ENCODE assay signal across 26 cellular contexts in the genomic region with DNA sequence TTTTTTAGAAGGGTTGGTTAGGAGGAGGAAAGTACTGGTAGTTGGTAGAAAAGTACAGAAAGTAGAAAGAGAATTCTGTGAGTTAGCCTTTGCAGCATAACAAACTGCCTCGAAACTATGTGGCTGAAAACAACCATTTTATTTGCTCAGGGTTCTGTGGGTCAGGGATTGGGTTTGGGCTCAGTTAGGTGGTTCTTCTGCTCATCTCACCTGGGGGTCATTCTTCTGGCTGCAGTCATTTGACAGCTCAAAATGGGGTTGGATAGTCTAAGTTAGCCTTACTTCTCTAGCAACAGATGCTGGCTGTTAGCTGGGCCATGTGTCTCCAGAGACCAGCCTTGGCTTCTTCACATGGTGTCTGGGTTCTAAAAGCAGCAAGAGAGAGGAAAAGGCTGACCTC.
DNase-seq lines count a peak whose midpoint lies in the region; ATAC-seq and TF ChIP-seq lines count a peak whose summit lies in the region.
"Had no signal": no experiment of that assay in that cellular context is flagged by ENCODE, and none has a peak within 500 bp of the region (broad histone marks: within the 10 kb centered on the region; RNA-seq: fewer than 3 reads in every experiment).

No MANE protein-coding gene starts in this region.

- H3K27me3 ChIP-seq in muscle layer of duodenum (ENCODE audit: low read depth, low read length) (no peaks in the 10 kb centered on the region), thoracic aorta (replicated peaks; ENCODE audit: insufficient read depth) (no peaks in the 10 kb centered on the region), body of pancreas (no peaks in the 10 kb centered on the region)

- H3K4me1 ChIP-seq in muscle layer of duodenum (ENCODE audit: control insufficient read depth in 1 of 2, insufficient read depth in 2 of 2, low read length in 2 of 2), result peaks cover 0 to 19% of the 10 kb centered on the region in 2 donors
- peaks cover 15 to 28% of the 10 kb centered on the region in 2 donors for H3K4me1 ChIP-seq in thoracic aorta (ENCODE audit: control insufficient read depth in 1 of 2, low read depth in 2 of 2)
- H3K4me1 ChIP-seq in body of pancreas, result peaks cover 13% of the 10 kb centered on the region

- no peaks in the 10 kb centered on the region for H3K36me3 Mint-ChIP-seq in dendritic cell treated with granulocyte-macrophage colony-stimulating factor and Interleukin-4, amounts not matched to agents 40 ng/mL and 50 ng/mL, for 4 days (ENCODE audit: low read depth)
- H3K36me3 Mint-ChIP-seq in naive thymus-derived CD8-positive, alpha-beta T cell, result no peaks in the 10 kb centered on the region
- H3K36me3 Mint-ChIP-seq: stimulated activated memory B cell treated with anti-CD40 and anti-IgM and Interleukin-4, amounts not matched to agents 10 μg/mL and 1 μg/mL and 100 μg/mL, for 72 hours; type B pancreatic cell had no signal

- H3K36me3 ChIP-seq in muscle layer of duodenum (ENCODE audit: control insufficient read depth in 1 of 2, insufficient read depth in 2 of 2, low read length in 2 of 2), result no peaks in the 10 kb centered on the region
- no peaks in the 10 kb centered on the region for H3K36me3 ChIP-seq in thoracic aorta
- H3K36me3 ChIP-seq in body of pancreas (replicated peaks in 1 of 2; ENCODE audit: insufficient read depth in 1 of 2, low read depth in 2 of 2), result no peaks in the 10 kb centered on the region

- POLR2A ChIA-PET in naive thymus-derived CD8-positive, alpha-beta T cell (lab: Charles Lee), result no interaction called here

- H3K9me3 ChIP-seq in muscle layer of duodenum (ENCODE audit: control insufficient read depth in 1 of 2, low read length in 2 of 2) (no peaks in the 10 kb centered on the region), thoracic aorta (no peaks in the 10 kb centered on the region), body of pancreas (no peaks in the 10 kb centered on the region)
- H3K9me3 ChIP-seq: mucosa of descending colon had no signal

- no peak overlapping the region for H3K4me3 Mint-ChIP-seq in dendritic cell treated with granulocyte-macrophage colony-stimulating factor and Interleukin-4, amounts not matched to agents 40 ng/mL and 50 ng/mL, for 4 days
- H3K4me3 Mint-ChIP-seq in naive thymus-derived CD8-positive, alpha-beta T cell, result no peak overlapping the region
- H3K4me3 Mint-ChIP-seq: activated B cell treated with CpG ODN at 0.5 μM for 24 hours; activated CD8-positive, alpha-beta T cell treated with anti-CD3 and anti-CD28 coated beads for 36 hours; activated naive CD4-positive, alpha-beta T cell treated with anti-CD3 and anti-CD28 coated beads for 36 hours; effector memory CD8-positive, alpha-beta T cell; stimulated activated memory B cell treated with anti-CD40 and anti-IgM and Interleukin-4, amounts not matched to agents 10 μg/mL and 1 μg/mL and 100 μg/mL, for 72 hours; type B pancreatic cell had no signal

- no peak for TF ChIP-seq CTCF in thoracic aorta (IDR thresholded peaks at IDR 0.05)
- TF ChIP-seq CTCF in body of pancreas (IDR thresholded peaks at IDR 0.05), result no peak

- intact Hi-C loops in dendritic cell treated with granulocyte-macrophage colony-stimulating factor and Interleukin-4, amounts not matched to agents 40 ng/mL and 50 ng/mL, for 4 days (cut with micrococcal nuclease), result loop anchor here (1.0 kb wide), 1 partner anchor 291 kb away; no protein-coding TSS in a partner anchor
- intact Hi-C loops in body of pancreas (cut with DNase I), result no loop called here

- peak; percentile 1 for DNase-seq in NCI-H69 (lab: John Stamatoyannopoulos, UW)
- DNase-seq in thoracic aorta (ENCODE audit: low spot score), result no peak
- no peak for DNase-seq in body of pancreas
- no peak for DNase-seq in naive thymus-derived CD8-positive, alpha-beta T cell
- DNase-seq: activated B cell treated with CpG ODN at 0.5 μM for 24 hours; activated CD8-positive, alpha-beta T cell treated with anti-CD3 and anti-CD28 coated beads for 36 hours; activated naive CD4-positive, alpha-beta T cell treated with anti-CD3 and anti-CD28 coated beads for 36 hours; activated T-cell treated with anti-CD3 and anti-CD28 coated beads, Interleukin-2, amount 50 U/mL, for 1 hour; AML-193; DMS79 treated with DMSO at 0.1 percent for 48 hours; effector memory CD8-positive, alpha-beta T cell; glutamatergic neuron; H7; MV-4-11; NCI-H187 treated with DMSO at 0.1 percent for 48 hours; occipital lobe; right cardiac atrium; T-helper 9 cell had no signal

- H3K27ac ChIP-seq in muscle layer of duodenum (ENCODE audit: low read length) (peak overlapping the region; percentile 68), thoracic aorta (peak overlapping the region; percentile 62 to 77), body of pancreas (no peak overlapping the region)
- H3K27ac ChIP-seq: KMS-11 had no signal

- H3K27me3 Mint-ChIP-seq in dendritic cell treated with granulocyte-macrophage colony-stimulating factor and Interleukin-4, amounts not matched to agents 40 ng/mL and 50 ng/mL, for 4 days, result peaks cover 16% of the 10 kb centered on the region
- H3K27me3 Mint-ChIP-seq in naive thymus-derived CD8-positive, alpha-beta T cell, result peaks cover 7 to 22% (median 12%) of the 10 kb centered on the region in 5 donors

- TF ChIP-seq POLR2A in body of pancreas (IDR thresholded peaks at IDR 0.05), result no peak

- H3K27ac Mint-ChIP-seq in dendritic cell treated with granulocyte-macrophage colony-stimulating factor and Interleukin-4, amounts not matched to agents 40 ng/mL and 50 ng/mL, for 4 days, result peak overlapping the region; percentile 66
- H3K27ac Mint-ChIP-seq in naive thymus-derived CD8-positive, alpha-beta T cell, result no peak overlapping the region
- H3K27ac Mint-ChIP-seq: activated B cell treated with CpG ODN at 0.5 μM for 24 hours; activated CD8-positive, alpha-beta T cell treated with anti-CD3 and anti-CD28 coated beads for 36 hours; activated naive CD4-positive, alpha-beta T cell treated with anti-CD3 and anti-CD28 coated beads for 36 hours; effector memory CD8-positive, alpha-beta T cell; stimulated activated memory B cell treated with anti-CD40 and anti-IgM and Interleukin-4, amounts not matched to agents 10 μg/mL and 1 μg/mL and 100 μg/mL, for 72 hours; type B pancreatic cell had no signal

- H3K4me1 Mint-ChIP-seq in dendritic cell treated with granulocyte-macrophage colony-stimulating factor and Interleukin-4, amounts not matched to agents 40 ng/mL and 50 ng/mL, for 4 days (ENCODE audit: low read depth), result peaks cover 75% of the 10 kb centered on the region
- H3K4me1 Mint-ChIP-seq in naive thymus-derived CD8-positive, alpha-beta T cell, result peaks cover 0 to 5% (median 2%) of the 10 kb centered on the region in 4 donors

- ATAC-seq in thoracic aorta (ENCODE audit: insufficient number of reproducible peaks, low FRiP score, low read depth) (no peak), HG02970 (IDR thresholded peaks at IDR 0.05; ENCODE audit: low FRiP score, unreplicated experiment) (no peak), body of pancreas (no peak)
- ATAC-seq in naive thymus-derived CD8-positive, alpha-beta T cell, result no peak
- ATAC-seq: activated CD8-positive, alpha-beta T cell treated with anti-CD3 and anti-CD28 coated beads for 36 hours; effector memory CD8-positive, alpha-beta T cell; left lobe of liver; stimulated activated memory B cell treated with anti-CD40 and anti-IgM and Interleukin-4, amounts not matched to agents 10 μg/mL and 1 μg/mL and 100 μg/mL, for 72 hours had no signal

- no peaks in the 10 kb centered on the region for H3K9me3 Mint-ChIP-seq in dendritic cell treated with granulocyte-macrophage colony-stimulating factor and Interleukin-4, amounts not matched to agents 40 ng/mL and 50 ng/mL, for 4 days
- no peaks in the 10 kb centered on the region for H3K9me3 Mint-ChIP-seq in naive thymus-derived CD8-positive, alpha-beta T cell
- H3K9me3 Mint-ChIP-seq: activated B cell treated with CpG ODN at 0.5 μM for 24 hours; activated naive CD4-positive, alpha-beta T cell treated with anti-CD3 and anti-CD28 coated beads for 36 hours; effector memory CD8-positive, alpha-beta T cell; stimulated activated memory B cell treated with anti-CD40 and anti-IgM and Interleukin-4, amounts not matched to agents 10 μg/mL and 1 μg/mL and 100 μg/mL, for 72 hours; type B pancreatic cell had no signal

- WGBS in body of pancreas, 2 donors, result 88 to 93% methylated on average over 1 of the region's 1 CpG

- H3K4me3 ChIP-seq in muscle layer of duodenum (ENCODE audit: low read depth in 1 of 2, low read length in 2 of 2), result no peak overlapping the region
- H3K4me3 ChIP-seq in thoracic aorta, result no peak overlapping the region
- H3K4me3 ChIP-seq in body of pancreas, result no peak overlapping the region
- H3K4me3 ChIP-seq: mucosa of descending colon had no signal

Comparison
In these comparisons a context has a peak if more than half of its experiments do, and no peak if none do; other contexts are left out.
1. H3K27ac ChIP-seq: peak in muscle layer of duodenum (single experiment) and thoracic aorta (2 of 2); none in body of pancreas (0 of 4).